12 cellular contexts compared by ENCODE assay signal in the genomic region with DNA sequence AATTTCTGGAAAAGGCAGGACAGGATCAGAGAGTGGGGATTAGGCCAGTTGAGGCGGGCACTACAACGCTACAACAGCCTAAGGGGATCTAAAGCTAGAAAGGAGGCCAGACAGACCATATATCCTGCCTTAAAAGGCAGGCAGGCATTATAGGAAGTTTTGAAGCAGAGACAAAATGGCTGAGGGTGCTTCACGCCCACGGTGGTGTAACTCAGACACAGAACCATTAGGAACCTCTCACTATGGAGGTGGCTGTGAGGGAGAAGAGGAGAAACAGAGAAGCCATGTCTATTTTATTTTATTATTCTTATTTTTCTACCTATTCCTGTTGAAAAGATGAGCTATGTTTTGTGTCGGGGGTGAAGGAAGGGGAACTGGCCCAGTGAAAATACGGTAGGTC. TPM values are rescaled to one million over a fixed set of nuclear protein-coding genes. Genes with fewer than 3 reads are reported as not detected.
DNase-seq lines count a peak whose midpoint lies in the region; ATAC-seq, FAIRE-seq and TF ChIP-seq lines count a peak whose summit lies in the region.
"Had no signal": no experiment of that assay in that cellular context is flagged by ENCODE, and none has a peak within 500 bp of the region (broad histone marks: within the 10 kb centered on the region; RNA-seq: fewer than 3 reads in every experiment).

No MANE protein-coding gene starts in this region.

- H3K27me3 ChIP-seq in IMR-90 (ENCODE audit: control insufficient read depth, insufficient read depth, low read length) (no peaks in the 10 kb centered on the region), K562 (ENCODE audit: control insufficient read depth in 2 of 2, insufficient read depth in 2 of 2, low read length in 2 of 2) (no peaks in the 10 kb centered on the region), thyroid gland (no peaks in the 10 kb centered on the region)

- no peak overlapping the region for H3K18ac ChIP-seq in IMR-90 (ENCODE audit: low read depth, low read length)

- TF ChIP-seq RAD21 in IMR-90 (IDR thresholded peaks at IDR 0.05; ENCODE audit: low read length) = no peak
- TF ChIP-seq RAD21 in K562 (CRISPR knock-in tag; conservative IDR thresholded peaks at IDR 0.05 in 1 of 2, IDR thresholded peaks at IDR 0.05 in 1 of 2) = no peak

- peak overlapping the region; percentile 26 for H3K27ac Mint-ChIP-seq in nephron progenitor cell

- peaks cover 5% of the 10 kb centered on the region for H3K36me3 Mint-ChIP-seq in nephron progenitor cell (ENCODE audit: low read depth)

- H3K14ac ChIP-seq in IMR-90 (replicated peaks; ENCODE audit: low read depth, low read length) = no peak overlapping the region

- no peak overlapping the region for H3K56ac ChIP-seq in IMR-90 (ENCODE audit: extremely low read depth, insufficient read depth, low read length)

- H3K9ac ChIP-seq in IMR-90 (ENCODE audit: low read depth, low read length) (no peak overlapping the region), K562 (ENCODE audit: insufficient read depth in 1 of 2, low read depth in 2 of 2, low read length in 2 of 2) (no peak overlapping the region; a peak in 1 of 4 replicates)

- no peak overlapping the region for H3K4ac ChIP-seq in IMR-90 (ENCODE audit: low read depth, low read length)

- DNase-seq in CD1c-positive myeloid dendritic cell (ENCODE audit: extremely low spot score) = peak; percentile 69
- DNase-seq in IMR-90 = no peak
- no peak for DNase-seq in K562 (ENCODE audit: extremely low read depth in 1 of 4, low spot score in 3 of 4)
- DNase-seq in nephron progenitor cell = no peak
- no peak for DNase-seq in HPDE6-E6E7 (ENCODE audit: extremely low spot score)
- no peak for DNase-seq in thyroid gland
- no peak for DNase-seq in NCI-H748 treated with DMSO at 0.1 percent for 48 hours (lab: John Stamatoyannopoulos, UW)
- DNase-seq in NCI-H774 (lab: John Stamatoyannopoulos, UW) = no peak
- DNase-seq: DMS 273 treated with DMSO at 0.1 percent for 48 hours; hypothalamus; stimulated activated CD4-positive, alpha-beta T cell treated with anti-CD3 and anti-CD28 coated beads, Interleukin-15, amount 100 ng/mL, for 24 hours; stimulated activated naive CD4-positive, alpha-beta T cell treated with Interleukin-2 at 50 U/mL for 16 hours had no signal

- H3K36me3 ChIP-seq in IMR-90 (ENCODE audit: control insufficient read depth, insufficient read depth, low read length) (no peaks in the 10 kb centered on the region), K562 (ENCODE audit: control insufficient read depth, insufficient read depth, low read length) (peaks cover 4% of the 10 kb centered on the region; the same call in 1 of the 3 replicates), thyroid gland (no peaks in the 10 kb centered on the region)

- H2BK5ac ChIP-seq in IMR-90 (ENCODE audit: low read depth, low read length, poor library complexity, severe bottlenecking) = no peak overlapping the region

- WGBS in IMR-90 (ENCODE audit: extremely low coverage in 2 of 2, insufficient read length in 1 of 2), 2 experiments = no CpG with 5 or more reads among the region's 6 CpGs
- 83% methylated on average over 4 of the region's 6 CpGs for WGBS in K562 (ENCODE audit: insufficient coverage, low coverage, missing lambda C conversion rate)
- WGBS in thyroid gland, 2 donors = 88 to 94% methylated on average over 6 of the region's 6 CpGs

- ATAC-seq in IMR-90 (ENCODE audit: low read depth) = no peak
- no peak for ATAC-seq in K562

- H3K9me3 Mint-ChIP-seq in nephron progenitor cell = no peaks in the 10 kb centered on the region

- H3K9me3 ChIP-seq in IMR-90 (ENCODE audit: control insufficient read depth, insufficient read depth, low read length) = no peaks in the 10 kb centered on the region
- no peaks in the 10 kb centered on the region for H3K9me3 ChIP-seq in K562 (replicated peaks; ENCODE audit: control insufficient read depth, insufficient read depth, low read depth, low read length)
- H3K9me3 ChIP-seq in thyroid gland = no peaks in the 10 kb centered on the region

- peaks cover 0 to 32% of the 10 kb centered on the region in 2 experiments; a peak in 3 of 4 replicates for H3K79me1 ChIP-seq in IMR-90 (ENCODE audit: low read depth in 1 of 2, low read length in 2 of 2)

- peaks cover 41% of the 10 kb centered on the region for H3K79me2 ChIP-seq in K562 (ENCODE audit: control insufficient read depth, insufficient read depth, low read length)

- BruUV-seq in IMR-90 (replicated peaks; lab: Mats Ljungman, UMichigan) (no TSS peak), K562 (replicated peaks; lab: Mats Ljungman, UMichigan) (no TSS peak)

- H3K27ac ChIP-seq in IMR-90 (ENCODE audit: insufficient read depth, low read length) (no peak overlapping the region), K562 (ENCODE audit: extremely low read depth, low read depth, low read length) (no peak overlapping the region), thyroid gland (peak overlapping the region in 1 of 3 donors; percentile 36)

- no peaks in the 10 kb centered on the region; the same call in 1 of the 2 replicates for H4K20me1 ChIP-seq in IMR-90 (ENCODE audit: insufficient read depth, low read length)
- H4K20me1 ChIP-seq in K562 (replicated peaks; ENCODE audit: control insufficient read depth, insufficient read depth, low read length) = no peaks in the 10 kb centered on the region

- no peak overlapping the region; the same call in 1 of the 2 replicates for H4K91ac ChIP-seq in IMR-90 (ENCODE audit: insufficient read depth, low read depth, low read length)

- H3K4me3 Mint-ChIP-seq in nephron progenitor cell = no peak overlapping the region

- no peak for TF ChIP-seq CTCF in IMR-90 (conservative IDR thresholded peaks at IDR 0.05; ENCODE audit: low read depth, low read length)
- TF ChIP-seq CTCF in K562 (IDR thresholded peaks at IDR 0.05 in 2 of 3, conservative IDR thresholded peaks at IDR 0.05 in 1 of 3; ENCODE audit: insufficient read depth in 2 of 3, low read depth in 1 of 3, low read length in 3 of 3) = no peak
- TF ChIP-seq CTCF in nephron progenitor cell (IDR thresholded peaks at IDR 0.05) = no peak
- TF ChIP-seq CTCF in thyroid gland (IDR thresholded peaks at IDR 0.05) = no peak

- no peak overlapping the region for H2AK5ac ChIP-seq in IMR-90 (ENCODE audit: low read depth, low read length)

- POLR2A ChIA-PET in IMR-90 (lab: Charles Lee; ENCODE audit: unreplicated experiment) (no interaction called here), K562 (lab: Yijun Ruan, JAX) (interaction anchor here (1.0 kb wide), 1 partner anchor 103 kb away, joined by 3 read pairs; no protein-coding TSS in a partner anchor)

- dilution Hi-C loops in IMR-90 (cut with HindIII; ENCODE audit: low sequenced_read_pairs, unreplicated experiment) = no loop called here

- no peak overlapping the region for H2BK15ac ChIP-seq in IMR-90 (ENCODE audit: low read depth, low read length)

- H3K23ac ChIP-seq in IMR-90 (ENCODE audit: low read depth, low read length) = no peak overlapping the region

- peak overlapping the region; percentile 30 for H2AK9ac ChIP-seq in IMR-90 (replicated peaks; ENCODE audit: low read depth, low read length, poor library complexity)

- H3K4me3 ChIP-seq in IMR-90 (ENCODE audit: insufficient read depth, low read depth, low read length) = no peak overlapping the region
- H3K4me3 ChIP-seq in K562 = no peak overlapping the region
- no peak overlapping the region for H3K4me3 ChIP-seq in thyroid gland (replicated peaks in 1 of 3)

- no peak for FAIRE-seq in K562 (lab: Jason Lieb, UNC)

- in situ Hi-C loops in IMR-90 (cut with MboI; ENCODE audit: low sequenced_read_pairs) = loop anchor here (5.0 kb wide), 1 partner anchor 105 kb away; no protein-coding TSS in a partner anchor
- in situ Hi-C loops in K562 (cut with MboI) = no loop called here

- CTCF ChIA-PET in IMR-90 (lab: Yijun Ruan, JAX) (no interaction called here), K562 (lab: Yijun Ruan, JAX; ENCODE audit: low intra/inter-chr PET ratio) (no interaction called here)

- 0 out of 4 replicates have a peak overlapping the region, but pooled peaks of 1 of the 2 experiments have one; percentile 4 for H4K8ac ChIP-seq in IMR-90 (ENCODE audit: low read depth in 2 of 2, low read length in 2 of 2)

- peaks cover 8% of the 10 kb centered on the region for H3K27me3 Mint-ChIP-seq in nephron progenitor cell (ENCODE audit: low read depth, poor library complexity)

- TF ChIP-seq EP300 in K562 (IDR thresholded peaks at IDR 0.05; ENCODE audit: low read length) = no peak

- H2BK20ac ChIP-seq in IMR-90 (ENCODE audit: low read depth, low read length) = 0 out of 2 replicates have a peak overlapping the region, but pooled peaks have one; percentile 0

- H4K5ac ChIP-seq in IMR-90 (ENCODE audit: low read depth, low read length) = 0 out of 2 replicates have a peak overlapping the region, but pooled peaks have one; percentile 0

- no peak overlapping the region for H2BK120ac ChIP-seq in IMR-90 (ENCODE audit: low read depth, low read length)

- peaks cover 33% of the 10 kb centered on the region for H3K4me1 Mint-ChIP-seq in nephron progenitor cell

- H3K4me1 ChIP-seq in IMR-90 (ENCODE audit: control insufficient read depth, insufficient read depth, low read length) (peaks cover 14% of the 10 kb centered on the region), K562 (replicated peaks in 1 of 2; ENCODE audit: control insufficient read depth in 2 of 2, insufficient read depth in 2 of 2, low read length in 2 of 2) (peaks cover 6 to 18% of the 10 kb centered on the region in 2 experiments; a peak in 4 of 5 replicates), thyroid gland (peaks cover 21 to 43% of the 10 kb centered on the region in 2 donors)

- peaks cover 5% of the 10 kb centered on the region for H3K9me1 ChIP-seq in IMR-90 (ENCODE audit: insufficient read depth, low read length)
- no peaks in the 10 kb centered on the region for H3K9me1 ChIP-seq in K562 (ENCODE audit: control insufficient read depth, insufficient read depth, low read length)

- intact Hi-C loops in IMR-90 (cut with micrococcal nuclease) (loop anchor here (1.0 to 2.0 kb wide), 2 partner anchors 43 to 69 kb away; partner anchors contain the start of gene RHOA), K562 (cut with micrococcal nuclease) (loop anchor here (2.0 to 5.0 kb wide), 4 partner anchors 40 to 170 kb away; partner anchors contain the start of genes KLHDC8B, NICN1 and TCTA), thyroid gland (cut with DNase I) (loop anchor here (10.0 kb wide), 1 partner anchor 93 kb away; no protein-coding TSS in a partner anchor)

- no peak for TF ChIP-seq POLR2A in IMR-90 (IDR thresholded peaks at IDR 0.05; ENCODE audit: low read depth, low read length)
- no peak for TF ChIP-seq POLR2A in K562 (conservative IDR thresholded peaks at IDR 0.05)
- TF ChIP-seq POLR2A in thyroid gland (IDR thresholded peaks at IDR 0.05) = no peak

- H2AFZ ChIP-seq in IMR-90 (replicated peaks; ENCODE audit: low read length, poor library complexity) (no peak overlapping the region), K562 (ENCODE audit: low read depth, low read length) (peak overlapping the region; percentile 29; the same call in 1 of the 2 replicates)

- H3K4me2 ChIP-seq in IMR-90 (ENCODE audit: low read depth, low read length) = no peak overlapping the region
- H3K4me2 ChIP-seq in K562 (ENCODE audit: insufficient read depth, low read length) = no peak overlapping the region

RNA-seq across cellular contexts. Expression of gene USP4, which starts 2.1 kb away (rescaled TPM):
- total RNA-seq in IMR-90 (2012; rRNA removed) (28.6 and 29.9 TPM in 2 replicates), K562 (2014; rRNA removed) (11.8 and 22.1 TPM in 2 replicates), K562 (2014; rRNA removed; fragmentation: Illumina TruSeq; extraction: Trizol) (21.3 and 21.7 TPM in 2 replicates), K562 (2015; rRNA removed; fragmentation: Illumina TruSeq; extraction: Trizol) (20.8 and 21.1 TPM in 2 replicates), K562 (2021) (26.7 and 29.5 TPM in 2 replicates), thyroid gland (10 to 100 TPM; 19.8 to 32.6 (median 28.5) TPM)
- polyA plus RNA-seq in IMR-90 (2012; rRNA removed) (36.1 and 42.3 TPM in 2 replicates), K562 (2011; rRNA removed) (34.2 and 40.4 TPM in 2 replicates), K562 (2014; fragmentation: Illumina TruSeq; extraction: Trizol) (24.7 and 28.2 TPM in 2 replicates), K562 (2014; fragmentation: Nextera tagmentation; extraction: Ambion mirVana) (10 to 100 TPM; 15.4 to 22.9 TPM), K562 (2014; rRNA removed) (20.4 and 26.1 TPM in 2 replicates)
- 14.9 and 18.2 TPM in 2 replicates for polyA plus RNA-seq in IMR-90 (2012; cell fraction: cytosol; rRNA removed)
- polyA plus RNA-seq in IMR-90 (2012; cell fraction: nucleus; rRNA removed; ENCODE audit: low replicate concordance) = 35.6 and 104 TPM in 2 replicates
- 133 and 164 TPM in 2 replicates for total RNA-seq in K562 (2011; cell fraction: chromatin; rRNA removed; ENCODE audit: low replicate concordance)
- 65.0 and 68.9 TPM in 2 replicates for total RNA-seq in K562 (2011; cell fraction: nucleolus; rRNA removed)
- 73.2 and 84.3 TPM in 2 replicates for total RNA-seq in K562 (2011; cell fraction: nucleoplasm; rRNA removed)
- polyA plus RNA-seq in K562 (2011; cell fraction: cytosol; rRNA removed) = 15.9 and 25.7 TPM in 2 replicates
- polyA plus RNA-seq in K562 (2011; cell fraction: nucleus; rRNA removed) = 41.0 and 48.6 TPM in 2 replicates
- polyA plus RNA-seq in K562 (2012) = 15.9 and 17.4 TPM in 2 replicates
- 92.0 and 112 TPM in 2 replicates for polyA minus RNA-seq in K562 (2011; rRNA and poly(A)+ RNA removed)
- 19.7 and 26.8 TPM in 2 replicates for polyA minus RNA-seq in K562 (2011; cell fraction: cytosol; rRNA and poly(A)+ RNA removed)
- 25.7 and 36.9 TPM in 2 replicates for polyA minus RNA-seq in K562 (2011; cell fraction: nucleus; rRNA and poly(A)+ RNA removed)

RNA-seq across cellular contexts. Expression of gene GPX1, which starts 16.2 kb away (rescaled TPM):
- total RNA-seq in IMR-90 (2012; rRNA removed) = 126 and 128 TPM in 2 replicates
- 680 and 1,004 TPM in 2 replicates for polyA plus RNA-seq in IMR-90 (2012; rRNA removed)
- polyA plus RNA-seq in IMR-90 (2012; cell fraction: cytosol; rRNA removed) = 950 and 1,047 TPM in 2 replicates
- 169 and 330 TPM in 2 replicates for polyA plus RNA-seq in IMR-90 (2012; cell fraction: nucleus; rRNA removed; ENCODE audit: low replicate concordance)
- total RNA-seq in K562 (2011; cell fraction: chromatin; rRNA removed; ENCODE audit: low replicate concordance) = 4.0 and 12.8 TPM in 2 replicates
- 6.8 and 7.7 TPM in 2 replicates for total RNA-seq in K562 (2011; cell fraction: nucleolus; rRNA removed)
- 2.8 and 3.7 TPM in 2 replicates for total RNA-seq in K562 (2011; cell fraction: nucleoplasm; rRNA removed)
- total RNA-seq in K562 (2014; rRNA removed) = 0.57 TPM in 1 of 2 replicates, not detected in the other
- total RNA-seq in K562 (2014; rRNA removed; fragmentation: Illumina TruSeq; extraction: Trizol) = not detected in 2 replicates
- 0.25 TPM in 1 of 2 replicates, not detected in the other for total RNA-seq in K562 (2015; rRNA removed; fragmentation: Illumina TruSeq; extraction: Trizol)
- 1.3 and 1.6 TPM in 2 replicates for total RNA-seq in K562 (2021)
- 0.08 TPM in 1 of 2 replicates, not detected in the other for polyA plus RNA-seq in K562 (2011; rRNA removed)
- 0.12 and 0.15 TPM in 2 replicates for polyA plus RNA-seq in K562 (2011; cell fraction: cytosol; rRNA removed)
- polyA plus RNA-seq in K562 (2011; cell fraction: nucleus; rRNA removed) = 1.0 and 2.1 TPM in 2 replicates
- 0.37 TPM in 1 of 2 replicates, not detected in the other for polyA plus RNA-seq in K562 (2012)
- not detected in 2 replicates for polyA plus RNA-seq in K562 (2014; fragmentation: Illumina TruSeq; extraction: Trizol)
- polyA plus RNA-seq in K562 (2014; fragmentation: Nextera tagmentation; extraction: Ambion mirVana) = under 1 TPM in 1 of 2 experiments, not detected in 1; 0.08 TPM
- polyA plus RNA-seq in K562 (2014; rRNA removed) = 0.09 and 0.16 TPM in 2 replicates
- polyA minus RNA-seq in K562 (2011; rRNA and poly(A)+ RNA removed) = 0.32 and 0.60 TPM in 2 replicates
- polyA minus RNA-seq in K562 (2011; cell fraction: cytosol; rRNA and poly(A)+ RNA removed) = 2.0 and 3.9 TPM in 2 replicates
- 2.7 and 3.6 TPM in 2 replicates for polyA minus RNA-seq in K562 (2011; cell fraction: nucleus; rRNA and poly(A)+ RNA removed)
- total RNA-seq in thyroid gland = 100 to 1,000 TPM; 161 to 398 (median 226) TPM
